Comparison of ENCODE assay signal across 29 cellular contexts in genomic region chr17:74224959-74225725, GRCh38. TPM values are rescaled to one million over a fixed set of nuclear protein-coding genes. Genes with fewer than 3 reads are reported as not detected.
"Had no signal": no experiment of that assay in that cellular context is flagged by ENCODE, and none has a peak within 500 bp of the region (broad histone marks: within the 10 kb centered on the region; RNA-seq: fewer than 3 reads in every experiment).

No MANE protein-coding gene starts in this region.

- H3K27ac ChIP-seq: cardiac muscle cell, KMS-11, RWPE1, VCaP had no signal

- H3K4me3 ChIP-seq: cardiac muscle cell had no signal

- H3K9ac ChIP-seq: KMS-11 had no signal

- H3K9me3 Mint-ChIP-seq: activated naive CD4-positive, alpha-beta T cell treated with anti-CD3 and anti-CD28 coated beads for 36 hours; activated T-helper 17 cell treated with anti-CD3 and anti-CD28 coated beads, Interleukin-2, amount 50 U/mL, for 72 hours; brain had no signal

- H3K36me3 ChIP-seq: cardiac muscle cell had no signal

- ATAC-seq: activated CD8-positive, alpha-beta memory T cell treated with anti-CD3 and anti-CD28 coated beads, Interleukin-2, amount 10 ng/mL, durations not matched to agents 7 days and 5 days; activated T-helper 17 cell treated with anti-CD3 and anti-CD28 coated beads, Interleukin-2, amount 50 U/mL, for 72 hours; Panc1 had no signal

- H3K27me3 ChIP-seq: cardiac muscle cell had no signal

- H3K27ac Mint-ChIP-seq: activated CD8-positive, alpha-beta memory T cell treated with anti-CD3 and anti-CD28 coated beads, Interleukin-2, amount 10 ng/mL, durations not matched to agents 7 days and 5 days; activated naive CD4-positive, alpha-beta T cell treated with anti-CD3 and anti-CD28 coated beads for 36 hours; activated naive CD8-positive, alpha-beta T cell; activated T-helper 17 cell treated with anti-CD3 and anti-CD28 coated beads, Interleukin-2, amount 50 U/mL, for 72 hours; brain had no signal

- H3K27me3 Mint-ChIP-seq: activated CD8-positive, alpha-beta memory T cell treated with anti-CD3 and anti-CD28 coated beads, Interleukin-2, amount 10 ng/mL, durations not matched to agents 7 days and 5 days; activated naive CD8-positive, alpha-beta T cell; activated T-helper 17 cell treated with anti-CD3 and anti-CD28 coated beads, Interleukin-2, amount 50 U/mL, for 72 hours had no signal

- H3K4me1 Mint-ChIP-seq: activated CD8-positive, alpha-beta memory T cell treated with anti-CD3 and anti-CD28 coated beads, Interleukin-2, amount 10 ng/mL, durations not matched to agents 7 days and 5 days; activated T-helper 17 cell treated with anti-CD3 and anti-CD28 coated beads, Interleukin-2, amount 50 U/mL, for 72 hours; brain had no signal

- H3K4me2 ChIP-seq: KMS-11 had no signal

- H3K36me3 Mint-ChIP-seq: activated CD8-positive, alpha-beta memory T cell treated with anti-CD3 and anti-CD28 coated beads, Interleukin-2, amount 10 ng/mL, durations not matched to agents 7 days and 5 days had no signal

- H3K4me3 Mint-ChIP-seq: activated CD8-positive, alpha-beta memory T cell treated with anti-CD3 and anti-CD28 coated beads, Interleukin-2, amount 10 ng/mL, durations not matched to agents 7 days and 5 days; activated naive CD4-positive, alpha-beta T cell treated with anti-CD3 and anti-CD28 coated beads for 36 hours; activated naive CD8-positive, alpha-beta T cell; activated T-helper 17 cell treated with anti-CD3 and anti-CD28 coated beads, Interleukin-2, amount 50 U/mL, for 72 hours; brain had no signal

- DNase-seq: activated CD4-positive, alpha-beta T cell treated with anti-CD3 and anti-CD28 coated beads for 4 hours; activated CD8-positive, alpha-beta memory T cell treated with anti-CD3 and anti-CD28 coated beads, Interleukin-2, amount 10 ng/mL, durations not matched to agents 7 days and 5 days; activated gamma-delta T cell; activated naive CD4-positive, alpha-beta T cell treated with anti-CD3 and anti-CD28 coated beads for 36 hours; activated T-cell treated with anti-CD3 and anti-CD28 coated beads, Interleukin-2, amount 50 U/mL, for 48 hours; amygdala; NCI-H1092; NCI-H1417; NCI-H2029; NCI-H2107; NCI-H345; NCI-H510A; NCI-H526 treated with DMSO at 0.1 percent for 48 hours; NK-92 treated with Interleukin-12 subunit alpha and Interleukin-12 subunit beta, amount 100 ng/mL, for 24 hours; OCI-M1; SHP77 treated with DMSO at 0.1 percent for 48 hours; T-helper 2 cell; T1000 had no signal

RNA-seq across cellular contexts. Expression of gene DNAI2, which starts 48.9 kb away (rescaled TPM):
- total RNA-seq: astrocyte, cardiac muscle cell, MCF 10A, SK-MEL-5 had no signal
- polyA plus RNA-seq: cardiac muscle cell had no signal
